ENCODE assay signal across 13 cellular contexts in genomic region chr17:50155115-50155819, GRCh38. TPM values are rescaled to one million over a fixed set of nuclear protein-coding genes. Genes with fewer than 3 reads are reported as not detected.
DNase-seq lines count a peak whose midpoint lies in the region; ATAC-seq and TF ChIP-seq lines count a peak whose summit lies in the region.
"Had no signal": no experiment of that assay in that cellular context is flagged by ENCODE, and none has a peak within 500 bp of the region (broad histone marks: within the 10 kb centered on the region; RNA-seq: fewer than 3 reads in every experiment).

No MANE protein-coding gene starts in this region.

- H3K27ac ChIP-seq in tibial nerve (peak overlapping the region in 3 of 4 donors; percentile 50 to 92 (median 69)), substantia nigra (ENCODE audit: low read depth, low read length, poor library complexity, severe bottlenecking) (no peak overlapping the region)

- TF ChIP-seq EP300 in tibial nerve (IDR thresholded peaks at IDR 0.05): no peak

- no peaks in the 10 kb centered on the region for H3K9me3 Mint-ChIP-seq in activated CD8-positive, alpha-beta T cell treated with anti-CD3 and anti-CD28 coated beads, Interleukin-2, amount 10 ng/mL, durations not matched to agents 7 days and 5 days (ENCODE audit: insufficient read depth)
- no peaks in the 10 kb centered on the region for H3K9me3 Mint-ChIP-seq in activated CD8-positive, alpha-beta T cell treated with anti-CD3 and anti-CD28 coated beads for 36 hours

- intact Hi-C loops in activated CD8-positive, alpha-beta T cell treated with anti-CD3 and anti-CD28 coated beads for 36 hours (cut with micrococcal nuclease): no loop called here

- no peaks in the 10 kb centered on the region for H3K27me3 ChIP-seq in tibial nerve

- WGBS in tibial nerve, 2 donors: 61 to 63% methylated on average over 8 of the region's 8 CpGs

- CTCF ChIA-PET in activated CD8-positive, alpha-beta T cell treated with anti-CD3 and anti-CD28 coated beads, Interleukin-2, amount 10 ng/mL, durations not matched to agents 7 days and 5 days (lab: Charles Lee): interaction anchor here (0.6 to 9.1 kb wide), 4 partner anchors 9 to 22 kb away, joined by 3 to 67 read pairs (median 4); no protein-coding TSS in a partner anchor
- CTCF ChIA-PET in activated CD8-positive, alpha-beta T cell treated with anti-CD3 and anti-CD28 coated beads for 36 hours (lab: Charles Lee): interaction anchor here (1.2 to 9.6 kb wide), 5 partner anchors 15 to 62 kb away, joined by 3 to 49 read pairs (median 4); partner anchors contain the start of gene PDK2

- H3K36me3 ChIP-seq in tibial nerve: no peaks in the 10 kb centered on the region
- H3K36me3 ChIP-seq: HAP-1 had no signal

- H3K9me3 ChIP-seq in T-helper 17 cell (ENCODE audit: control insufficient read depth, low read length, poor library complexity, severe bottlenecking) (no peaks in the 10 kb centered on the region), tibial nerve (no peaks in the 10 kb centered on the region)
- H3K9me3 ChIP-seq: HAP-1 had no signal

- no peak for TF ChIP-seq CTCF in activated CD8-positive, alpha-beta T cell treated with anti-CD3 and anti-CD28 coated beads for 36 hours (IDR thresholded peaks at IDR 0.05)
- TF ChIP-seq CTCF in tibial nerve (IDR thresholded peaks at IDR 0.05): no peak

- no peaks in the 10 kb centered on the region for H3K36me3 Mint-ChIP-seq in activated CD8-positive, alpha-beta T cell treated with anti-CD3 and anti-CD28 coated beads, Interleukin-2, amount 10 ng/mL, durations not matched to agents 7 days and 5 days (ENCODE audit: low read depth)
- no peaks in the 10 kb centered on the region for H3K36me3 Mint-ChIP-seq in activated CD8-positive, alpha-beta T cell treated with anti-CD3 and anti-CD28 coated beads for 36 hours (ENCODE audit: low read depth)
- no peaks in the 10 kb centered on the region for H3K36me3 Mint-ChIP-seq in T-helper 17 cell (ENCODE audit: low read depth)

- H3K27ac Mint-ChIP-seq in activated CD8-positive, alpha-beta T cell treated with anti-CD3 and anti-CD28 coated beads, Interleukin-2, amount 10 ng/mL, durations not matched to agents 7 days and 5 days: peak overlapping the region; percentile 57
- H3K27ac Mint-ChIP-seq in activated CD8-positive, alpha-beta T cell treated with anti-CD3 and anti-CD28 coated beads for 36 hours: no peak overlapping the region
- H3K27ac Mint-ChIP-seq in T-helper 17 cell: peak overlapping the region; percentile 29

- H3K4me1 ChIP-seq in tibial nerve: peaks cover 0 to 46% (median 17%) of the 10 kb centered on the region in 4 donors

- H3K4me3 Mint-ChIP-seq in activated CD8-positive, alpha-beta T cell treated with anti-CD3 and anti-CD28 coated beads, Interleukin-2, amount 10 ng/mL, durations not matched to agents 7 days and 5 days: no peak overlapping the region
- no peak overlapping the region for H3K4me3 Mint-ChIP-seq in activated CD8-positive, alpha-beta T cell treated with anti-CD3 and anti-CD28 coated beads for 36 hours
- no peak overlapping the region for H3K4me3 Mint-ChIP-seq in T-helper 17 cell

- no peak overlapping the region for H3K4me3 ChIP-seq in tibial nerve
- H3K4me3 ChIP-seq: HAP-1 had no signal

- DNase-seq in activated CD8-positive, alpha-beta T cell treated with anti-CD3 and anti-CD28 coated beads, Interleukin-2, amount 10 ng/mL, durations not matched to agents 7 days and 5 days: no peak
- DNase-seq in activated CD8-positive, alpha-beta T cell treated with anti-CD3 and anti-CD28 coated beads for 36 hours: no peak
- DNase-seq in T-helper 17 cell: no peak
- DNase-seq in left kidney (ENCODE audit: low read depth, low spot score): peak; percentile 43
- DNase-seq in tibial nerve (ENCODE audit: low spot score in 2 of 2): no peak
- no peak for DNase-seq in DMS79 (lab: John Stamatoyannopoulos, UW)
- no peak for DNase-seq in substantia nigra (lab: John Stamatoyannopoulos, UW)
- DNase-seq: activated CD4-positive, alpha-beta T cell treated with anti-CD3 and anti-CD28 coated beads, Interleukin-2, amount 50 U/mL, for 1 hour; cortex of kidney; left cardiac atrium; NCI-H748 treated with DMSO at 0.1 percent for 48 hours had no signal

- POLR2A ChIA-PET in activated CD8-positive, alpha-beta T cell treated with anti-CD3 and anti-CD28 coated beads, Interleukin-2, amount 10 ng/mL, durations not matched to agents 7 days and 5 days (lab: Charles Lee): no interaction called here
- POLR2A ChIA-PET in activated CD8-positive, alpha-beta T cell treated with anti-CD3 and anti-CD28 coated beads for 36 hours (lab: Charles Lee): no interaction called here

- peaks cover 59% of the 10 kb centered on the region for H3K4me1 Mint-ChIP-seq in activated CD8-positive, alpha-beta T cell treated with anti-CD3 and anti-CD28 coated beads, Interleukin-2, amount 10 ng/mL, durations not matched to agents 7 days and 5 days (ENCODE audit: low read depth)
- peaks cover 36% of the 10 kb centered on the region for H3K4me1 Mint-ChIP-seq in activated CD8-positive, alpha-beta T cell treated with anti-CD3 and anti-CD28 coated beads for 36 hours (ENCODE audit: low read depth)
- H3K4me1 Mint-ChIP-seq in T-helper 17 cell: peaks cover 18% of the 10 kb centered on the region

- ATAC-seq in activated CD8-positive, alpha-beta T cell treated with anti-CD3 and anti-CD28 coated beads, Interleukin-2, amount 10 ng/mL, durations not matched to agents 7 days and 5 days: no peak
- ATAC-seq in activated CD8-positive, alpha-beta T cell treated with anti-CD3 and anti-CD28 coated beads for 36 hours: no peak
- ATAC-seq in T-helper 17 cell: no peak
- no peak for ATAC-seq in HG02763 (IDR thresholded peaks at IDR 0.05; ENCODE audit: unreplicated experiment)

- peaks cover 6% of the 10 kb centered on the region for H3K27me3 Mint-ChIP-seq in activated CD8-positive, alpha-beta T cell treated with anti-CD3 and anti-CD28 coated beads, Interleukin-2, amount 10 ng/mL, durations not matched to agents 7 days and 5 days (ENCODE audit: low read depth)
- H3K27me3 Mint-ChIP-seq in activated CD8-positive, alpha-beta T cell treated with anti-CD3 and anti-CD28 coated beads for 36 hours: no peaks in the 10 kb centered on the region
- H3K27me3 Mint-ChIP-seq in T-helper 17 cell: no peaks in the 10 kb centered on the region

- TF ChIP-seq POLR2A in tibial nerve (IDR thresholded peaks at IDR 0.05): no peak

RNA-seq across cellular contexts. Expression of gene PPP1R9B, which starts 4.8 kb away (rescaled TPM):
- total RNA-seq in activated CD8-positive, alpha-beta T cell treated with anti-CD3 and anti-CD28 coated beads, Interleukin-2, amount 10 ng/mL, durations not matched to agents 7 days and 5 days: 100 to 1,000 TPM; 113 to 115 TPM
- total RNA-seq in activated CD8-positive, alpha-beta T cell treated with anti-CD3 and anti-CD28 coated beads for 36 hours: 10 to 100 TPM; 52.4 to 56.4 TPM
- 100 to 1,000 TPM in 1 of 2 donors, 10 to 100 TPM in 1; 82.9 to 111 TPM for total RNA-seq in T-helper 17 cell
- 10 to 100 TPM; 28.4 to 54.9 (median 36.9) TPM for total RNA-seq in tibial nerve

RNA-seq across cellular contexts. Expression of gene SGCA, which starts 10.5 kb away (rescaled TPM):
- not detected for total RNA-seq in activated CD8-positive, alpha-beta T cell treated with anti-CD3 and anti-CD28 coated beads, Interleukin-2, amount 10 ng/mL, durations not matched to agents 7 days and 5 days
- total RNA-seq in activated CD8-positive, alpha-beta T cell treated with anti-CD3 and anti-CD28 coated beads for 36 hours: under 1 TPM in 1 of 2 experiments, not detected in 1; 0.34 TPM
- total RNA-seq in T-helper 17 cell (not detected), tibial nerve (1 to 10 TPM; 1.8 to 7.8 (median 4.9) TPM)

RNA-seq across cellular contexts. Expression of gene SAMD14, which starts 25.3 kb away (rescaled TPM):
- total RNA-seq in activated CD8-positive, alpha-beta T cell treated with anti-CD3 and anti-CD28 coated beads, Interleukin-2, amount 10 ng/mL, durations not matched to agents 7 days and 5 days: under 1 TPM; 0.50 to 0.55 TPM
- total RNA-seq in activated CD8-positive, alpha-beta T cell treated with anti-CD3 and anti-CD28 coated beads for 36 hours: 1 to 10 TPM in 1 of 2 experiments, under 1 TPM in 1; 0.47 to 1.3 TPM
- 1 to 10 TPM; 1.7 to 5.8 TPM for total RNA-seq in T-helper 17 cell
- 1 to 10 TPM in 2 of 4 donors, under 1 TPM in 2; 0.63 to 1.5 (median 1.1) TPM for total RNA-seq in tibial nerve

RNA-seq across cellular contexts. Expression of gene COL1A1, which starts 46.2 kb away (rescaled TPM):
- under 1 TPM; 0.18 to 0.26 TPM for total RNA-seq in activated CD8-positive, alpha-beta T cell treated with anti-CD3 and anti-CD28 coated beads, Interleukin-2, amount 10 ng/mL, durations not matched to agents 7 days and 5 days
- total RNA-seq in activated CD8-positive, alpha-beta T cell treated with anti-CD3 and anti-CD28 coated beads for 36 hours: 1 to 10 TPM in 1 of 2 experiments, under 1 TPM in 1; 0.92 to 1.0 TPM
- total RNA-seq in T-helper 17 cell: 10 to 100 TPM; 15.4 to 16.6 TPM
- 100 to 1,000 TPM in 1 of 4 donors, 10 to 100 TPM in 3; 31.5 to 185 (median 73.0) TPM for total RNA-seq in tibial nerve
